ENCODE assay signal across 8 cellular contexts in genomic region chr15:85795669-85796305, GRCh38. TPM values are rescaled to one million over a fixed set of nuclear protein-coding genes. Genes with fewer than 3 reads are reported as not detected.
A peak's percentile ranks its signal among the peaks of the same experiment; 100 is the strongest.
DNase-seq lines count a peak whose midpoint lies in the region; ATAC-seq and TF ChIP-seq lines count a peak whose summit lies in the region.

No MANE protein-coding gene starts in this region.

- H3K27ac Mint-ChIP-seq in WTC11 (no peak overlapping the region), type B pancreatic cell (peak overlapping the region; percentile 79)

- 59 to 71% methylated on average over 7 of the region's 7 CpGs for WGBS in heart right ventricle, 2 donors
- 71% methylated on average over 7 of the region's 7 CpGs for WGBS in liver

- H3K27me3 Mint-ChIP-seq in WTC11 (ENCODE audit: low read depth) = peaks cover 13% of the 10 kb centered on the region
- no peaks in the 10 kb centered on the region for H3K27me3 Mint-ChIP-seq in type B pancreatic cell

- POLR2A ChIA-PET in WTC11 (lab: Charles Lee) = interaction anchor here (0.9 kb wide), 1 partner anchor 32 kb away, joined by 3 read pairs; no protein-coding TSS in a partner anchor

- H3K36me3 ChIP-seq in heart right ventricle (no peaks in the 10 kb centered on the region), liver (ENCODE audit: control insufficient read depth in 4 of 4, insufficient read depth in 3 of 4, low read depth in 1 of 4, low read length in 3 of 4) (no peaks in the 10 kb centered on the region)

- intact Hi-C loops in heart right ventricle (cut with DNase I) = loop anchor here in 5 of 10 donors (5.0 to 10.0 kb wide), 4 partner anchors 37 to 63 kb away; no protein-coding TSS in a partner anchor
- intact Hi-C loops in left ventricle myocardium superior (cut with micrococcal nuclease) = no loop called here

- H3K9ac ChIP-seq in liver (ENCODE audit: low read depth in 1 of 2, low read length in 2 of 2) = no peak overlapping the region

- CTCF ChIA-PET in WTC11 (lab: Charles Lee) = no interaction called here

- H3K4me3 ChIP-seq in heart right ventricle = peak overlapping the region in 6 of 10 donors; percentile 73 to 95 (median 89)
- no peak overlapping the region for H3K4me3 ChIP-seq in liver (ENCODE audit: low read depth in 1 of 3, low read length in 3 of 3)

- H3K4me3 Mint-ChIP-seq in WTC11 (peak overlapping the region; percentile 59), type B pancreatic cell (peak overlapping the region; percentile 91)

- TF ChIP-seq RAD21 in liver (IDR thresholded peaks at IDR 0.05) = no peak

- H3K9me3 Mint-ChIP-seq in WTC11 (peaks cover 6% of the 10 kb centered on the region; the same call in 1 of the 2 replicates), type B pancreatic cell (no peaks in the 10 kb centered on the region)

- no peak for ATAC-seq in heart right ventricle
- ATAC-seq in left ventricle myocardium superior = no peak
- ATAC-seq in WTC11 = no peak

- DNase-seq in heart right ventricle (no peak), left ventricle myocardium superior (no peak), WTC11 (ENCODE audit: low spot score) (no peak), type B pancreatic cell (ENCODE audit: extremely low spot score, unreplicated experiment) (no peak), EL (no peak), NCI-H69 (lab: John Stamatoyannopoulos, UW) (no peak), midbrain (lab: John Stamatoyannopoulos, UW) (no peak)

- TF ChIP-seq CTCF in heart right ventricle (IDR thresholded peaks at IDR 0.05) (no peak), WTC11 (IDR thresholded peaks at IDR 0.05) (no peak), liver (IDR thresholded peaks at IDR 0.05; ENCODE audit: low read depth, low read length, missing input control) (no peak), type B pancreatic cell (conservative IDR thresholded peaks at IDR 0.05) (no peak)

- H3K4me1 Mint-ChIP-seq in WTC11 = peaks cover 32% of the 10 kb centered on the region
- peaks cover 24% of the 10 kb centered on the region for H3K4me1 Mint-ChIP-seq in type B pancreatic cell (ENCODE audit: unreplicated experiment)

- H3K36me3 Mint-ChIP-seq in WTC11 (no peaks in the 10 kb centered on the region), type B pancreatic cell (no peaks in the 10 kb centered on the region)

- H3K4me1 ChIP-seq in heart right ventricle (peaks cover 0 to 34% (median 24%) of the 10 kb centered on the region in 9 donors), liver (ENCODE audit: control insufficient read depth in 4 of 4, insufficient read depth in 4 of 4, low read length in 3 of 4) (peaks cover 9 to 19% (median 12%) of the 10 kb centered on the region in 4 donors)

- no peak overlapping the region for H3K27ac ChIP-seq in heart right ventricle
- no peak overlapping the region for H3K27ac ChIP-seq in liver (ENCODE audit: low read depth in 1 of 2, low read length in 2 of 2)

- H3K9me3 ChIP-seq in heart right ventricle (no peaks in the 10 kb centered on the region), liver (ENCODE audit: control insufficient read depth in 4 of 4, low read length in 3 of 4) (no peaks in the 10 kb centered on the region)

- H3K27me3 ChIP-seq in heart right ventricle (peaks cover 0 to 9% (median 0%) of the 10 kb centered on the region in 7 donors), liver (ENCODE audit: control insufficient read depth in 4 of 4, insufficient read depth in 4 of 4, low read length in 3 of 4) (no peaks in the 10 kb centered on the region)

TF ChIP-seq in WTC11, 78 proteins besides CTCF, POLR2A, EP300 and RAD21 (continues in another document):
- TF ChIP-seq ZNF512 (CRISPR knock-in tag; IDR thresholded peaks at IDR 0.05; ENCODE audit: borderline replicate concordance) = no peak
- no peak for TF ChIP-seq RORB (CRISPR knock-in tag; IDR thresholded peaks at IDR 0.05)
- no peak for TF ChIP-seq ELF4 (CRISPR knock-in tag; IDR thresholded peaks at IDR 0.05; ENCODE audit: low read depth)
- no peak for TF ChIP-seq CDX4 (CRISPR knock-in tag; IDR thresholded peaks at IDR 0.05; ENCODE audit: borderline replicate concordance)
- TF ChIP-seq HMGA2 (CRISPR knock-in tag; IDR thresholded peaks at IDR 0.05) = no peak
- no peak for TF ChIP-seq E2F5 (CRISPR knock-in tag; IDR thresholded peaks at IDR 0.05)
- no peak for TF ChIP-seq OVOL2 (CRISPR knock-in tag; IDR thresholded peaks at IDR 0.05; ENCODE audit: borderline replicate concordance)
- TF ChIP-seq ATF1 (CRISPR knock-in tag; IDR thresholded peaks at IDR 0.05) = no peak

TF ChIP-seq in liver, 16 proteins besides CTCF, POLR2A, EP300 and RAD21:
- TF ChIP-seq YY1 (IDR thresholded peaks at IDR 0.05) (peak; percentile 6), FOXA2 (IDR thresholded peaks at IDR 0.05) (no peak)

RNA-seq across cellular contexts. Expression of gene KLHL25, which starts 1.1 kb away (rescaled TPM):
- total RNA-seq in heart right ventricle (1 to 10 TPM; 1.9 to 4.6 (median 3.2) TPM), left ventricle myocardium superior (3.8 TPM), WTC11 (2021) (14.1 to 15.8 TPM (median 15.0 TPM) in 3 replicates), liver (10 to 100 TPM in 1 of 2 donors, 1 to 10 TPM in 1; 2.3 to 34.2 TPM), type B pancreatic cell (ENCODE audit: low replicate concordance) (6.9 and 12.3 TPM in 2 replicates)
- polyA plus RNA-seq in heart right ventricle (1 to 10 TPM; 3.2 to 9.2 TPM), liver (10 to 100 TPM in 1 of 2 donors, 1 to 10 TPM in 1; 3.8 to 19.0 TPM)

Comparison
In these comparisons a context has a peak if more than half of its experiments do, and no peak if none do; other contexts are left out.
1. H3K4me3 ChIP-seq: peak in heart right ventricle (6 of 10); none in liver (0 of 3).